In the genomic region with DNA sequence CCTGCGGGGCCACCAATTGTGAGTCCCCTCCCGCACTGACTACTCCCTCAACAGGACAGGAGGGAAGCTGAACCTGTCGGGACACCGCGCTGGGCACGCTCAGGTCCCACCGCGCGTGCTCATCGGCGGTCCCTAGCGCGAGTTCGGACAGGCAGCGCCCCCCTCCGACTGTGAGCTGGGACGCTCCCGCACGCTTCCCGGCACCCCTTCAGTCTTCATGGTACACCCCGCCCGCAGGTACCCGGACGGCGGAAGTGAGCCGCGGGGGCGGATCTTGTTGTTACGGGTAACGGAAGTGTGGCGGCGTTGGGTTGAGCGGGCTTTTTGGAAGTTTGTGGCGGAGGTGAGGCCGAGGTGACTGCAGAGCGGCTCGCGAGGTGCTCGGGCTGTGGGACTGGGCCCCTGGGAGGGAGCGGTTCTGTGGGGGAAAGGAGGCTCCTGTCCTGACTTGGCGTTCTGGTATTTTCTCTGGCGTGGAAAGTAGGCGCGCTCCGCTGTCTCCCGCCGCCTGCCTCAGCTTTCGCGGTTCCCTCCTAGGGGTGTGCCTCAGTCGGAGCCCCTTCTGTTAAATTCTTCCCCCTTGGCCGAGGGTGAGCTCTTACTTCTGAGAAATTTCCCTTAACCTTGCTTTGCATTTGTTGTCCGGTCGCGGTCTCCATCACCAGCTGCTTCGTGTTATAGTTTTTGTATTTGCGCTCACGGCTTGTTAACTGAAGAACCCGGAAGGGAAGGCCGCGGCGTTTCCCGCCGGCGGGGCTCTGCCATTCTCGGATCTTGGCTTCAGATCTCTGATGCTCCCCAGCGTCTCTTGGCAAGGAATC, we compare ENCODE assay signal across 8 cellular contexts. TPM values are rescaled to one million over a fixed set of nuclear protein-coding genes. Genes with fewer than 3 reads are reported as not detected.
A peak's percentile ranks its signal among the peaks of the same experiment; 100 is the strongest.
DNase-seq lines count a peak whose midpoint lies in the region; ATAC-seq, FAIRE-seq and TF ChIP-seq lines count a peak whose summit lies in the region.

Gene FANCI, plus strand, starts transcription at position 289 of the 821 bp plus-strand sequence. CDS start 3,669 bp downstream, outside the sequence.

- H3K36me3 ChIP-seq in left ventricle myocardium inferior (no peaks in the 10 kb centered on the region), prostate gland (no peaks in the 10 kb centered on the region)

- in situ Hi-C loops in GM13976 (cut with MboI; ENCODE audit: low sequenced_read_pairs, unreplicated experiment): no loop called here

- DNase-seq in GM13976 (ENCODE audit: low spot score): peak; percentile 96
- peak; percentile 89 for DNase-seq in NCI-H146 (lab: John Stamatoyannopoulos, UW)
- DNase-seq in T-helper 1 cell: peak; percentile 87 to 95 (median 92)
- peak; percentile 94 for DNase-seq in amniotic stem cell (lab: John Stamatoyannopoulos, UW)
- peak; percentile 96 for DNase-seq in left ventricle myocardium inferior
- DNase-seq in prostate gland (ENCODE audit: low spot score): peak; percentile 97
- DNase-seq in urothelium cell line (ENCODE audit: low spot score): peak; percentile 97

- TF ChIP-seq CTCF in GM13976 (IDR thresholded peaks at IDR 0.05; ENCODE audit: borderline replicate concordance, control extremely low read depth, extremely low read depth, insufficient read depth, missing control alignments) (peak; percentile 57), left ventricle myocardium inferior (IDR thresholded peaks at IDR 0.05; ENCODE audit: borderline replicate concordance) (peak; percentile 51), prostate gland (IDR thresholded peaks at IDR 0.05) (peak; percentile 30 to 77 (median 67))

- H3K27me3 ChIP-seq in left ventricle myocardium inferior (ENCODE audit: low read depth): no peaks in the 10 kb centered on the region
- H3K27me3 ChIP-seq in prostate gland (replicated peaks; ENCODE audit: insufficient read depth): no peaks in the 10 kb centered on the region

- TF ChIP-seq POLR2A in prostate gland (IDR thresholded peaks at IDR 0.05): peak; percentile 37

- H3K27ac ChIP-seq in left ventricle myocardium inferior (replicated peaks) (peak within 1 kb of the TSS; percentile 54), prostate gland (peak within 1 kb of the TSS; percentile 63 to 71)

- peak; percentile 94 for ATAC-seq in HG02870 (IDR thresholded peaks at IDR 0.05; ENCODE audit: unreplicated experiment)

- FAIRE-seq in urothelium cell line (lab: Jason Lieb, UNC): no peak

- peak within 1 kb of the TSS; percentile 89 for H3K4me3 ChIP-seq in left ventricle myocardium inferior
- peak within 1 kb of the TSS; percentile 58 to 67 for H3K4me3 ChIP-seq in prostate gland

- H3K4me1 ChIP-seq in left ventricle myocardium inferior (peaks cover 22% of the 10 kb centered on the region), prostate gland (replicated peaks) (no peaks in the 10 kb centered on the region)

- intact Hi-C loops in left ventricle myocardium inferior (cut with micrococcal nuclease) (no loop called here), prostate gland (cut with DNase I) (loop anchor here (5.0 to 10.0 kb wide), 2 partner anchors 37 to 91 kb away; partner anchors contain the start of gene POLG)

- peaks cover 4% of the 10 kb centered on the region for H3K9me3 ChIP-seq in left ventricle myocardium inferior (replicated peaks)
- H3K9me3 ChIP-seq in prostate gland: no peaks in the 10 kb centered on the region

- WGBS in prostate gland: under 1% methylated on average over 64 of the region's 66 CpGs

RNA-seq across cellular contexts. Expression of gene FANCI, which starts in this region (rescaled TPM):
- 2.7 TPM for total RNA-seq in left ventricle myocardium inferior
- total RNA-seq in prostate gland: 10 to 100 TPM in 1 of 2 donors, 1 to 10 TPM in 1; 7.8 to 22.7 TPM

Comparison
In these comparisons a context has a peak if more than half of its experiments do, and no peak if none do; other contexts are left out.
1. Peak in every context shown above with its lines: DNase-seq, ATAC-seq, H3K4me3 ChIP-seq and H3K27ac ChIP-seq.